In genomic region chr16:25011891-25012499, GRCh38 we compare ENCODE assay signal across 11 cellular contexts. TPM values are rescaled to one million over a fixed set of nuclear protein-coding genes. Genes with fewer than 3 reads are reported as not detected.
DNase-seq lines count a peak whose midpoint lies in the region; ATAC-seq, FAIRE-seq and TF ChIP-seq lines count a peak whose summit lies in the region.
"Had no signal": no experiment of that assay in that cellular context is flagged by ENCODE, and none has a peak within 500 bp of the region (broad histone marks: within the 10 kb centered on the region; RNA-seq: fewer than 3 reads in every experiment).

No MANE protein-coding gene starts in this region.

- H3K4me3 ChIP-seq in mesenchymal stem cell (ENCODE audit: insufficient read depth in 1 of 2, low read depth in 1 of 2, low read length in 2 of 2), result peak overlapping the region in 1 of 2 experiments; percentile 88
- H3K4me3 ChIP-seq in uterus, result no peak overlapping the region
- H3K4me3 ChIP-seq: pancreas had no signal

- H2BK12ac ChIP-seq in mesenchymal stem cell (ENCODE audit: low read length in 2 of 2), result no peak overlapping the region

- H3K14ac ChIP-seq in mesenchymal stem cell (ENCODE audit: low read length in 2 of 2), result no peak overlapping the region

- H4K91ac ChIP-seq in mesenchymal stem cell (ENCODE audit: low read length), result no peak overlapping the region

- H3K27me3 Mint-ChIP-seq in natural killer cell (ENCODE audit: low read depth in 2 of 2), result no peaks in the 10 kb centered on the region
- H3K27me3 Mint-ChIP-seq in natural killer cell treated with Interleukin-12 subunit alpha and Interleukin-12 subunit beta and Interleukin-15 and Interleukin-18, amount 100 ng/mL, for 72 hours, result no peaks in the 10 kb centered on the region
- no peaks in the 10 kb centered on the region for H3K27me3 Mint-ChIP-seq in activated naive CD8-positive, alpha-beta T cell treated with anti-CD3 and anti-CD28 coated beads for 36 hours

- FAIRE-seq in RCC 7860 (lab: Jason Lieb, UNC), result no peak
- FAIRE-seq: pancreas had no signal

- no peak overlapping the region for H4K8ac ChIP-seq in mesenchymal stem cell (ENCODE audit: low read length)

- H3K27me3 ChIP-seq in mesenchymal stem cell (ENCODE audit: control insufficient read depth in 1 of 2, insufficient read depth in 1 of 2, low read length in 2 of 2) (no peaks in the 10 kb centered on the region), uterus (no peaks in the 10 kb centered on the region)
- H3K27me3 ChIP-seq: dorsolateral prefrontal cortex, pancreas had no signal

- peak overlapping the region; percentile 57 for H2BK15ac ChIP-seq in mesenchymal stem cell (ENCODE audit: low read depth, poor library complexity, severe bottlenecking)

- H3K79me1 ChIP-seq in mesenchymal stem cell (replicated peaks; ENCODE audit: low read length, poor library complexity, severe bottlenecking), result peaks cover 5% of the 10 kb centered on the region

- H3K4me1 ChIP-seq in mesenchymal stem cell (ENCODE audit: control insufficient read depth, insufficient read depth, low read depth, low read length) (peaks cover 21% of the 10 kb centered on the region), uterus (peaks cover 0 to 11% of the 10 kb centered on the region in 2 donors)

- H3K27ac ChIP-seq in mesenchymal stem cell (ENCODE audit: low read length, poor library complexity, severe bottlenecking) (no peak overlapping the region), uterus (peak overlapping the region; percentile 28 to 89)
- H3K27ac ChIP-seq: pancreas had no signal

- no peaks in the 10 kb centered on the region for H3K9me3 Mint-ChIP-seq in natural killer cell
- H3K9me3 Mint-ChIP-seq in natural killer cell treated with Interleukin-12 subunit alpha and Interleukin-12 subunit beta and Interleukin-15 and Interleukin-18, amount 100 ng/mL, for 72 hours, result no peaks in the 10 kb centered on the region
- H3K9me3 Mint-ChIP-seq in activated naive CD8-positive, alpha-beta T cell treated with anti-CD3 and anti-CD28 coated beads for 36 hours, result peaks cover 3% of the 10 kb centered on the region
- H3K9me3 Mint-ChIP-seq: H9 had no signal

- no peak overlapping the region for H2AFZ ChIP-seq in mesenchymal stem cell (ENCODE audit: low read depth, low read length)

- intact Hi-C loops in natural killer cell (cut with micrococcal nuclease), result no loop called here
- intact Hi-C loops in uterus (cut with DNase I; ENCODE audit: low total_unique reads), result no loop called here

- no peaks in the 10 kb centered on the region for H3K36me3 Mint-ChIP-seq in natural killer cell
- no peaks in the 10 kb centered on the region for H3K36me3 Mint-ChIP-seq in natural killer cell treated with Interleukin-12 subunit alpha and Interleukin-12 subunit beta and Interleukin-15 and Interleukin-18, amount 100 ng/mL, for 72 hours
- H3K36me3 Mint-ChIP-seq in activated naive CD8-positive, alpha-beta T cell treated with anti-CD3 and anti-CD28 coated beads for 36 hours, result peaks cover 59% of the 10 kb centered on the region

- H3K4me1 Mint-ChIP-seq in natural killer cell, result peaks cover 73 to 75% of the 10 kb centered on the region in 2 donors
- peaks cover 60 to 62% of the 10 kb centered on the region in 2 donors for H3K4me1 Mint-ChIP-seq in natural killer cell treated with Interleukin-12 subunit alpha and Interleukin-12 subunit beta and Interleukin-15 and Interleukin-18, amount 100 ng/mL, for 72 hours (ENCODE audit: low read depth in 2 of 2)
- peaks cover 74% of the 10 kb centered on the region for H3K4me1 Mint-ChIP-seq in activated naive CD8-positive, alpha-beta T cell treated with anti-CD3 and anti-CD28 coated beads for 36 hours

- no peak overlapping the region for H2BK120ac ChIP-seq in mesenchymal stem cell (ENCODE audit: low read depth, low read length)

- 74% methylated on average over 7 of the region's 7 CpGs for WGBS in mesenchymal stem cell

- H3K9me3 ChIP-seq in mesenchymal stem cell (ENCODE audit: control insufficient read depth, low read length) (no peaks in the 10 kb centered on the region), uterus (no peaks in the 10 kb centered on the region)
- H3K9me3 ChIP-seq: pancreas had no signal

- H3K9ac ChIP-seq in mesenchymal stem cell (ENCODE audit: low read length), result peak overlapping the region; percentile 63

- peak overlapping the region; percentile 10 for H2AK5ac ChIP-seq in mesenchymal stem cell (ENCODE audit: low read length, severe bottlenecking)

- no peak overlapping the region for H2BK5ac ChIP-seq in mesenchymal stem cell (ENCODE audit: low read depth, low read length, poor library complexity, severe bottlenecking)

- H3K4me2 ChIP-seq in mesenchymal stem cell (ENCODE audit: low read length, poor library complexity, severe bottlenecking), result no peak overlapping the region

- TF ChIP-seq CTCF in natural killer cell (IDR thresholded peaks at IDR 0.05), result no peak
- TF ChIP-seq CTCF in uterus (IDR thresholded peaks at IDR 0.05), result no peak

- ATAC-seq in natural killer cell, result no peak
- ATAC-seq in natural killer cell treated with Interleukin-12 subunit alpha and Interleukin-12 subunit beta and Interleukin-15 and Interleukin-18, amount 100 ng/mL, for 72 hours, result no peak
- no peak for ATAC-seq in HG02623 (IDR thresholded peaks at IDR 0.05; ENCODE audit: unreplicated experiment)
- ATAC-seq: pancreas had no signal

- H3K18ac ChIP-seq in mesenchymal stem cell (ENCODE audit: low read depth in 1 of 2, low read length in 2 of 2), result no peak overlapping the region

- peak overlapping the region; percentile 88 to 93 for H3K27ac Mint-ChIP-seq in natural killer cell
- peak overlapping the region in 1 of 2 donors; percentile 94 for H3K27ac Mint-ChIP-seq in natural killer cell treated with Interleukin-12 subunit alpha and Interleukin-12 subunit beta and Interleukin-15 and Interleukin-18, amount 100 ng/mL, for 72 hours
- peak overlapping the region; percentile 95 for H3K27ac Mint-ChIP-seq in activated naive CD8-positive, alpha-beta T cell treated with anti-CD3 and anti-CD28 coated beads for 36 hours

- no peak for TF ChIP-seq POLR2A in uterus (IDR thresholded peaks at IDR 0.05)

- DNase-seq in natural killer cell (no peak), mesenchymal stem cell (peak; percentile 71), uterus (no peak), NCI-H2196 (lab: John Stamatoyannopoulos, UW; ENCODE audit: unreplicated experiment) (no peak), RCC 7860 (ENCODE audit: low spot score) (no peak)
- no peak for DNase-seq in natural killer cell treated with Interleukin-12 subunit alpha and Interleukin-12 subunit beta and Interleukin-15 and Interleukin-18, amount 100 ng/mL, for 72 hours (ENCODE audit: low spot score)
- DNase-seq in activated naive CD8-positive, alpha-beta T cell treated with anti-CD3 and anti-CD28 coated beads for 36 hours, result no peak
- DNase-seq: dorsolateral prefrontal cortex, H9, pancreas had no signal

- no peak overlapping the region for H3K23ac ChIP-seq in mesenchymal stem cell (ENCODE audit: low read length in 2 of 2)

- H3K4me3 Mint-ChIP-seq in natural killer cell, result no peak overlapping the region
- H3K4me3 Mint-ChIP-seq in natural killer cell treated with Interleukin-12 subunit alpha and Interleukin-12 subunit beta and Interleukin-15 and Interleukin-18, amount 100 ng/mL, for 72 hours, result no peak overlapping the region
- H3K4me3 Mint-ChIP-seq in activated naive CD8-positive, alpha-beta T cell treated with anti-CD3 and anti-CD28 coated beads for 36 hours, result no peak overlapping the region

- H3K4ac ChIP-seq in mesenchymal stem cell (ENCODE audit: low read depth in 1 of 2, low read length in 2 of 2), result no peak overlapping the region

- peaks cover 0 to 7% of the 10 kb centered on the region in 2 experiments for H3K36me3 ChIP-seq in mesenchymal stem cell (ENCODE audit: control insufficient read depth in 1 of 2, insufficient read depth in 2 of 2, low read depth in 1 of 2, low read length in 2 of 2)
- H3K36me3 ChIP-seq in uterus, result no peaks in the 10 kb centered on the region
- H3K36me3 ChIP-seq: pancreas had no signal

RNA-seq across cellular contexts. Expression of gene ARHGAP17, which starts 3.2 kb away (rescaled TPM):
- total RNA-seq in natural killer cell (10 to 100 TPM; 67.0 to 85.7 (median 84.7) TPM), uterus (100 to 1,000 TPM in 1 of 4 donors, 10 to 100 TPM in 3; 50.3 to 123 (median 82.5) TPM)
- total RNA-seq in natural killer cell treated with Interleukin-12 subunit alpha and Interleukin-12 subunit beta and Interleukin-15 and Interleukin-18, amount 100 ng/mL, for 72 hours, result 10 to 100 TPM; 67.2 to 83.5 TPM
- total RNA-seq in activated naive CD8-positive, alpha-beta T cell treated with anti-CD3 and anti-CD28 coated beads for 36 hours, result 10 to 100 TPM; 72.5 to 79.3 TPM
- 59.1 TPM for polyA plus RNA-seq in mesenchymal stem cell (2013, experiment 1 of 2)
- 55.8 TPM for polyA plus RNA-seq in mesenchymal stem cell (2013, experiment 2 of 2)
